ENCODE assay signal across 29 cellular contexts in the genomic region with DNA sequence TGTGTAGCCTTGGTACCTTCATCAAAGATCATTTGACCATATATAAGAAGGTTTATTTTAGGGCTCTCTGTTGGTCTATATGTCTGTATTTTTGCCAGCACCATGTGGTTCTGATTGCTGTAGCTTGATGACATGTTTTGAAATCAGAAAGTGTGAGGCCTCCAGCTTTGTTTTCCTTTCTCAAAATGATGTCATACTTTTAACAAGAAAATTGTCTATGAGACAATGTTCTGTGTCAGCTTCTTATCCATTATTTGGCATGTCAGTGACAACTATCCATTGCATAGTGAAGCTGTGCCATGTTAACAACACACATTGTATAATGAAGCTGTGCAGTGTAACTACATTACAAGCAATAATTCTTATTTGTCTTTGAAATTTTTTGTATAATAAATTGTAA. TPM values are rescaled to one million over a fixed set of nuclear protein-coding genes. Genes with fewer than 3 reads are reported as not detected.
"Had no signal": no experiment of that assay in that cellular context is flagged by ENCODE, and none has a peak within 500 bp of the region (broad histone marks: within the 10 kb centered on the region; RNA-seq: fewer than 3 reads in every experiment).

No MANE protein-coding gene starts in this region.

- H3K36me3 Mint-ChIP-seq: naive thymus-derived CD4-positive, alpha-beta T cell; natural killer cell treated with Interleukin-12 subunit alpha and Interleukin-12 subunit beta and Interleukin-15 and Interleukin-18, amount 100 ng/mL, for 72 hours; stimulated activated effector memory CD8-positive, alpha-beta T cell treated with anti-CD3 and anti-CD28 coated beads, Interleukin-12 subunit alpha, Interleukin-12 subunit beta, amount 100 ng/mL, for 72 hours had no signal

- ATAC-seq: mucosa of descending colon; naive thymus-derived CD4-positive, alpha-beta T cell; natural killer cell treated with Interleukin-12 subunit alpha and Interleukin-12 subunit beta and Interleukin-15 and Interleukin-18, amount 100 ng/mL, for 72 hours; pancreas; right cardiac atrium; stimulated activated effector memory CD8-positive, alpha-beta T cell treated with anti-CD3 and anti-CD28 coated beads, Interleukin-12 subunit alpha, Interleukin-12 subunit beta, amount 100 ng/mL, for 72 hours; upper lobe of right lung had no signal

- H3K4me3 Mint-ChIP-seq: naive thymus-derived CD4-positive, alpha-beta T cell; natural killer cell treated with Interleukin-12 subunit alpha and Interleukin-12 subunit beta and Interleukin-15 and Interleukin-18, amount 100 ng/mL, for 72 hours; neural crest cell; stimulated activated effector memory CD8-positive, alpha-beta T cell treated with anti-CD3 and anti-CD28 coated beads, Interleukin-12 subunit alpha, Interleukin-12 subunit beta, amount 100 ng/mL, for 72 hours; stimulated activated naive CD8-positive, alpha-beta T cell treated with anti-CD3 and anti-CD28 coated beads, Interleukin-15, Interleukin-2, amounts not matched to agents 100 ng/mL and 50 ng/mL, for 24 hours had no signal

- FAIRE-seq: pancreas, small intestine, urothelium cell line had no signal

- H2AFZ ChIP-seq: hepatocyte had no signal

- H3K9me3 ChIP-seq: left ventricle myocardium inferior, mucosa of descending colon, pancreas, prostate gland, sigmoid colon, spleen, suprapubic skin, thoracic aorta, tibial artery, upper lobe of right lung had no signal

- H3K4me1 Mint-ChIP-seq: naive thymus-derived CD4-positive, alpha-beta T cell; neural crest cell; stimulated activated effector memory CD8-positive, alpha-beta T cell treated with anti-CD3 and anti-CD28 coated beads, Interleukin-12 subunit alpha, Interleukin-12 subunit beta, amount 100 ng/mL, for 72 hours had no signal

- DNase-seq: islet precursor cell; left ventricle myocardium inferior; mesendoderm; midbrain; mucosa of descending colon; naive thymus-derived CD4-positive, alpha-beta T cell; nucleus accumbens; pancreas; posterior cingulate gyrus; retina; right cardiac atrium; sigmoid colon; small intestine; spleen; stimulated activated CD4-positive, alpha-beta T cell treated with anti-CD3 and anti-CD28 coated beads, Interleukin-4, amount 100 ng/mL, for 24 hours; stimulated activated naive CD4-positive, alpha-beta T cell; tibial artery; trophoblast cell; upper lobe of right lung had no signal

- H3K9me3 Mint-ChIP-seq: natural killer cell treated with Interleukin-12 subunit alpha and Interleukin-12 subunit beta and Interleukin-15 and Interleukin-18, amount 100 ng/mL, for 72 hours; neural crest cell; stimulated activated effector memory CD8-positive, alpha-beta T cell treated with anti-CD3 and anti-CD28 coated beads, Interleukin-12 subunit alpha, Interleukin-12 subunit beta, amount 100 ng/mL, for 72 hours; stimulated activated naive CD8-positive, alpha-beta T cell treated with anti-CD3 and anti-CD28 coated beads, Interleukin-15, Interleukin-2, amounts not matched to agents 100 ng/mL and 50 ng/mL, for 24 hours had no signal

- H3K36me3 ChIP-seq: left ventricle myocardium inferior, pancreas, prostate gland, sigmoid colon, spleen, suprapubic skin, thoracic aorta, tibial artery, upper lobe of right lung had no signal

- H3K4me3 ChIP-seq: hepatocyte, left ventricle myocardium inferior, lung, mucosa of descending colon, pancreas, prostate gland, sigmoid colon, spleen, suprapubic skin, thoracic aorta, tibial artery, upper lobe of right lung had no signal

- H3K27ac Mint-ChIP-seq: naive thymus-derived CD4-positive, alpha-beta T cell; natural killer cell treated with Interleukin-12 subunit alpha and Interleukin-12 subunit beta and Interleukin-15 and Interleukin-18, amount 100 ng/mL, for 72 hours; stimulated activated effector memory CD8-positive, alpha-beta T cell treated with anti-CD3 and anti-CD28 coated beads, Interleukin-12 subunit alpha, Interleukin-12 subunit beta, amount 100 ng/mL, for 72 hours; stimulated activated naive CD8-positive, alpha-beta T cell treated with anti-CD3 and anti-CD28 coated beads, Interleukin-15, Interleukin-2, amounts not matched to agents 100 ng/mL and 50 ng/mL, for 24 hours had no signal

- H3K27ac ChIP-seq: hepatocyte, left ventricle myocardium inferior, pancreas, prostate gland, sigmoid colon, spleen, suprapubic skin, thoracic aorta, tibial artery, upper lobe of right lung had no signal

- H3K4me1 ChIP-seq: left ventricle myocardium inferior, pancreas, prostate gland, sigmoid colon, spleen, suprapubic skin, tibial artery, upper lobe of right lung had no signal

- H3K4me2 ChIP-seq: hepatocyte had no signal

- H3K79me2 ChIP-seq: hepatocyte had no signal

- H3K27me3 ChIP-seq: hepatocyte, pancreas, sigmoid colon, spleen, suprapubic skin, tibial artery, upper lobe of right lung had no signal

RNA-seq across cellular contexts. Expression of a gene that starts 9.1 kb away (rescaled TPM):
- polyA plus RNA-seq: naive thymus-derived CD4-positive, alpha-beta T cell had no signal
